8 cellular contexts compared by ENCODE assay signal in the genomic region with DNA sequence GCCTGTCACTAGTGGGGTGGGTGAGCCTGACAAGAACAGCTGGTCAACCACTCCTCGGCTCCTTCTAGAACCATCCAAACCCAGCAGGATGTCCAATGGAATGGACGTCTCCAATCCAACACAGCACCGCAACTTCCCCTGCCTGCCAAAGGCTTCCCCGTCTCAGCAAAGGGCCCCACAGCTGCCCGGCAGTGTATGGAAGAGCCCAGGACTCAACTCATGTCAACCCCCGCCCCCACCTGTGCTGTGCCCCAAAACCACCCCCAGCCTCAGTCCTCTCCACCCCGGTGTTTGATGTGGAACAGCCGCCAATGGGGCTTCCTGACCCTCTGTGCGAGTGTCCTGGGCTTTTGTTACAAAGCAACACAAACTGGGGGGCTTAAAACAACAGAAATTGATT.
"Had no signal": no experiment of that assay in that cellular context is flagged by ENCODE, and none has a peak within 500 bp of the region (broad histone marks: within the 10 kb centered on the region; RNA-seq: fewer than 3 reads in every experiment).

No MANE protein-coding gene starts in this region.

- H2AFZ ChIP-seq: GM23248 had no signal

- DNase-seq: GM23248, GOT3, H9, HCEC 1CT, IMR-90 had no signal

- FAIRE-seq: H54, HTR-8/SVneo, K562 had no signal

- ATAC-seq: K562 had no signal

- H3K9ac ChIP-seq: GM23248 had no signal

- H3K27ac ChIP-seq: GM23248 had no signal

- H3K4me3 ChIP-seq: GM23248, K562 had no signal
